17 cellular contexts compared by ENCODE assay signal in the genomic region with DNA sequence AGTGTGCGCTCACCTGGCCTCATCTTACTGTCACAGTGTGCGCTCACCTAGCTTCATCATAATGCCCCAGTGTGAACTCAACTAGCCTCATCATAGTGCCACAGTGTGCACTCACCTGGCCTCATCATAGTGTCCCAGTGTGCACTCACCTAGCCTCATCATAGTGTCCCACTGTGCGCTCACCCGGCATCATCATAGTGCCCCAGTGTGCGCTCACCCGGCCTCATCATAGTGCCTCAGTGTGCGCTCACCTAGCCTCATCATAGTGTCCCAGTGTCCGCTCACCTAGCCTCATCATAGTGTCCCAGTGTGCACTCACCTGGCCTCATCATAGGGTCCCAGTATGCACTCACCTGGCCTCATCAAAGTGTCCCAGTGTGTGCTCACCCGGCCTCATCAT.
"Had no signal": no experiment of that assay in that cellular context is flagged by ENCODE, and none has a peak within 500 bp of the region (broad histone marks: within the 10 kb centered on the region; RNA-seq: fewer than 3 reads in every experiment).

No MANE protein-coding gene starts in this region.

- H3K27ac ChIP-seq: gastroesophageal sphincter, left ventricle myocardium inferior, pancreas, suprapubic skin had no signal

- H3K4me3 ChIP-seq: gastroesophageal sphincter, left ventricle myocardium inferior, mucosa of descending colon, pancreas, suprapubic skin had no signal

- DNase-seq: activated CD4-positive, alpha-beta T cell treated with anti-CD3 and anti-CD28 coated beads, Interleukin-2, amount 10 ng/mL, durations not matched to agents 24 days and 14 days; activated CD4-positive, CD25-positive, alpha-beta regulatory T cell; activated CD8-positive, alpha-beta memory T cell treated with anti-CD3 and anti-CD28 coated beads, Interleukin-2, amount 50 U/mL, for 48 hours; activated gamma-delta T cell treated with Interleukin-2 at 50 U/mL for 16 hours; activated T-cell treated with anti-CD3 and anti-CD28 coated beads, Interleukin-2, amount 50 U/mL, for 72 hours; amniotic stem cell; cerebellar nuclear complex; effector CD8-positive, alpha-beta T cell; kidney; left ventricle myocardium inferior; mucosa of descending colon; naive thymus-derived CD4-positive, alpha-beta T cell; pancreas; stimulated activated naive CD8-positive, alpha-beta T cell treated with anti-CD3 and anti-CD28 coated beads, Interleukin-15, Interleukin-2, amounts not matched to agents 100 U/mL and 50 U/mL, for 24 hours had no signal

- ATAC-seq: activated T-cell treated with anti-CD3 and anti-CD28 coated beads, Interleukin-2, amount 50 U/mL, for 72 hours; gastroesophageal sphincter; mucosa of descending colon; naive thymus-derived CD4-positive, alpha-beta T cell; pancreas; sciatic nerve; stimulated activated naive CD8-positive, alpha-beta T cell treated with anti-CD3 and anti-CD28 coated beads, Interleukin-15, Interleukin-2, amounts not matched to agents 100 U/mL and 50 U/mL, for 24 hours had no signal

- H3K27me3 ChIP-seq: gastroesophageal sphincter, pancreas, suprapubic skin had no signal

- H3K9me3 ChIP-seq: gastroesophageal sphincter, left ventricle myocardium inferior, mucosa of descending colon, pancreas, suprapubic skin had no signal

- FAIRE-seq: kidney, pancreas had no signal
